ENCODE assay signal across 14 cellular contexts in the genomic region with DNA sequence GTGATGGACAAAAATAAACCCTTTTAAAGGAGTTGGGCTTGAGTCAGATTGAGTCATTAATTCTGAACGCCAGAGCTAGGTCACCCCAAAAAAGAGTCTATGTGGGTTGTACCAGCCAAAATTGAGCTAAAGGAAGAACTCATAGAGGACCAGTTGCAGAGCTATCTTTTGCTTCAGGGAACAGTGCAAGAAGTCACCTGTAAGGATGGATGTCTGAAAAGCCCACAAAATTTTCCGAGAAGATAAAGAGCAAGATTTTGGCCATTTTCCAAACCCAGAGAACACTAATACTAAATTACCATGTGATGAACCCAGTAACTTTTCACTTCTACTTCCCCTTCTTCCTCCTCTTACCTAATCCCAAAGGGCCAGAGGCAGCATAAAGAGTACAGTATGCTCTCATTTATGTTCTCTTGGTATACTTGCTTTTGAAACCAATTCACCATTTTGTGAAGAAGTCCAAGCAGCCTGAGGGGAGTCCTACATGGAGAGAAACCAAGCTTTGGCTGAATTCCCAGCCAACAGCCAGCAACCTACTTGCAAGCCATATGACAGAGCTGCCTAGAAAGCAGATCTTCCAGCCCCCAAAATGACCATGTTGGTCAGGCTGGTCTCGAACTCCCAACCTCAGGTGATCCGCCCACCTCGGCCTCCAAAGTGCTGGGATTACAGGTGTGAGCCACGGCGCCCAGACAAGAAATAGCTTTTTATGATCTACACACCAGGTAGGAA.
DNase-seq lines count a peak whose midpoint lies in the region; ATAC-seq and TF ChIP-seq lines count a peak whose summit lies in the region.
"Had no signal": no experiment of that assay in that cellular context is flagged by ENCODE, and none has a peak within 500 bp of the region (broad histone marks: within the 10 kb centered on the region; RNA-seq: fewer than 3 reads in every experiment).

No MANE protein-coding gene starts in this region.

- no peak overlapping the region for H3K4me3 ChIP-seq in GM12865 (ENCODE audit: low read depth, low read length)
- no peak overlapping the region for H3K4me3 ChIP-seq in right lobe of liver
- H3K4me3 ChIP-seq: left lung, upper lobe of left lung had no signal

- H3K27ac ChIP-seq in right lobe of liver, result no peak overlapping the region
- H3K27ac ChIP-seq: left lung, upper lobe of left lung had no signal

- H3K9me3 ChIP-seq in right lobe of liver, result no peaks in the 10 kb centered on the region
- H3K9me3 ChIP-seq: left lung, upper lobe of left lung had no signal

- TF ChIP-seq CTCF in GM12865 (IDR thresholded peaks at IDR 0.05; ENCODE audit: insufficient read depth, low read depth, low read length, missing control alignments) (no peak), right lobe of liver (IDR thresholded peaks at IDR 0.05) (no peak)

- 41% methylated on average over 6 of the region's 7 CpGs for WGBS in right lobe of liver (ENCODE audit: insufficient coverage, low coverage, low lambda C conversion rate, missing lambda C conversion rate)

- DNase-seq in GM12865 (ENCODE audit: low read depth), result peak; percentile 43
- DNase-seq in NOMO-1 treated with dmso at 0.1 percent for 144 hours (lab: John Stamatoyannopoulos, UW; ENCODE audit: unreplicated experiment), result peak; percentile 66
- no peak for DNase-seq in NCI-H526 treated with DMSO at 0.1 percent for 48 hours (lab: John Stamatoyannopoulos, UW)
- no peak for DNase-seq in hippocampal formation (lab: John Stamatoyannopoulos, UW)
- DNase-seq in right lobe of liver, result no peak
- DNase-seq: activated CD4-positive, alpha-beta T cell treated with anti-CD3 and anti-CD28 coated beads, Interleukin-2, amount 50 U/mL, for 1 hour; activated effector memory CD4-positive, alpha-beta T cell treated with anti-CD3 and anti-CD28 coated beads, Interleukin-2, amount 50 U/mL, for 16 hours; left lung; NCI-H526; small intestine; upper lobe of left lung had no signal

- no peaks in the 10 kb centered on the region for H3K36me3 ChIP-seq in right lobe of liver
- H3K36me3 ChIP-seq: left lung, upper lobe of left lung had no signal

- H3K4me1 ChIP-seq in right lobe of liver, result no peaks in the 10 kb centered on the region
- H3K4me1 ChIP-seq: left lung, upper lobe of left lung had no signal

- ATAC-seq in GM19463 (IDR thresholded peaks at IDR 0.05; ENCODE audit: unreplicated experiment) (peak; percentile 74), HG02938 (IDR thresholded peaks at IDR 0.05; ENCODE audit: unreplicated experiment) (peak; percentile 47), GM18861 (IDR thresholded peaks at IDR 0.05; ENCODE audit: unreplicated experiment) (no peak), right lobe of liver (no peak)
- ATAC-seq: left lung had no signal

- intact Hi-C loops in right lobe of liver (cut with DNase I), result no loop called here

- H3K27me3 ChIP-seq in right lobe of liver, result no peaks in the 10 kb centered on the region
- H3K27me3 ChIP-seq: left lung, upper lobe of left lung had no signal

- TF ChIP-seq POLR2A in right lobe of liver (IDR thresholded peaks at IDR 0.05), result no peak

Comparison
In these comparisons a context has a peak if more than half of its experiments do, and no peak if none do; other contexts are left out.
1. DNase-seq: peak in GM12865 (single experiment) and NOMO-1 treated with dmso at 0.1 percent for 144 hours (single experiment); none in NCI-H526 treated with DMSO at 0.1 percent for 48 hours (single experiment), hippocampal formation (0 of 2) and right lobe of liver (0 of 3).
2. ATAC-seq: peak in GM19463 (single experiment) and HG02938 (single experiment); none in GM18861 (single experiment) and right lobe of liver (0 of 4).